In the genomic region with DNA sequence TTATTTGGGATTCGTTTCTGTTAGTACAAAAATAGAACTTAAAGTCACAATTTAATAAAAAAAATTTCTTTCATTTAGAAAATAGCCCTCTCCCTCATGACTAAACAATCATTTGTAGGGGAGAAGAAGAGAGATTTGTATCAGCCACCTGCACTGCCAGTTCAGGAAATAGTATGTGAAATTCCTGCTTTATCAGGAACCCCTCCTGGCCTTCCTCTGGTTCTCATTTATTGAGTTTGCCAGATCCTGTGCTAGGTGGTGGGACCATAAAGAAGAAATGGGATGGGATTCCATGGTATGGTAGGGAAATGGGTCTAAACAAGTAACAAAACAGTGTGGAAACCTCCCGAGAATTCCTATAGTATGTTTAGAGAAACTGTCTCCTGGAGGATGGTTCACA, we compare ENCODE assay signal across 16 cellular contexts. TPM values are rescaled to one million over a fixed set of nuclear protein-coding genes. Genes with fewer than 3 reads are reported as not detected.
A peak's percentile ranks its signal among the peaks of the same experiment; 100 is the strongest.
DNase-seq lines count a peak whose midpoint lies in the region; ATAC-seq and TF ChIP-seq lines count a peak whose summit lies in the region.
"Had no signal": no experiment of that assay in that cellular context is flagged by ENCODE, and none has a peak within 500 bp of the region (broad histone marks: within the 10 kb centered on the region; RNA-seq: fewer than 3 reads in every experiment).

No MANE protein-coding gene starts in this region.

- no peak overlapping the region for H2BK120ac ChIP-seq in mesendoderm (ENCODE audit: low read depth, low read length)

- no peak overlapping the region for H3K4me3 Mint-ChIP-seq in endothelial cell (ENCODE audit: unreplicated experiment)
- H3K4me3 Mint-ChIP-seq in neural progenitor cell, result no peak overlapping the region
- no peak overlapping the region for H3K4me3 Mint-ChIP-seq in stimulated activated memory B cell treated with anti-CD40 and anti-IgM and Interleukin-4, amounts not matched to agents 10 μg/mL and 1 μg/mL and 100 μg/mL, for 72 hours
- H3K4me3 Mint-ChIP-seq: B cell; CD4-positive, alpha-beta T cell had no signal

- CTCF ChIA-PET in Panc1 (lab: Charles Lee) (no interaction called here), A673 (lab: Charles Lee) (no interaction called here)

- DNase-seq in Panc1 (ENCODE audit: low read depth, low spot score) (no peak), endothelial cell (ENCODE audit: low spot score) (no peak), mesendoderm (peak; percentile 69), neural progenitor cell (ENCODE audit: low spot score) (no peak), A673 (ENCODE audit: low spot score) (no peak), hypothalamus (lab: John Stamatoyannopoulos, UW) (no peak)
- DNase-seq: C1 segment of cervical spinal cord; Calu3; CD4-positive, alpha-beta T cell; DMS79; GM23248; H7 had no signal

- H3K23ac ChIP-seq in mesendoderm (ENCODE audit: low read length), result no peak overlapping the region

- no peak overlapping the region for H2BK5ac ChIP-seq in mesendoderm (ENCODE audit: low read length)

- H3K9ac ChIP-seq in mesendoderm (ENCODE audit: low read length) (no peak overlapping the region), neural progenitor cell (no peak overlapping the region)
- H3K9ac ChIP-seq: GM23248 had no signal

- no TSS peak for BruUV-seq in Panc1 (replicated peaks; lab: Mats Ljungman, UMichigan)
- BruUV-seq in A673 (replicated peaks; lab: Mats Ljungman, UMichigan), result no TSS peak

- H2BK15ac ChIP-seq in mesendoderm (replicated peaks; ENCODE audit: low read depth), result no peak overlapping the region

- intact Hi-C loops in Panc1 (cut with micrococcal nuclease; ENCODE audit: unreplicated experiment) (no loop called here), A673 (cut with micrococcal nuclease; ENCODE audit: unreplicated experiment) (no loop called here)

- H3K56ac ChIP-seq in mesendoderm (ENCODE audit: low read length), result no peak overlapping the region

- no peak overlapping the region for H2AFZ ChIP-seq in neural progenitor cell (replicated peaks)
- H2AFZ ChIP-seq: GM23248 had no signal

- no peak overlapping the region for H3K18ac ChIP-seq in mesendoderm (ENCODE audit: low read length)

- POLR2A ChIA-PET in Panc1 (lab: Charles Lee) (no interaction called here), A673 (lab: Charles Lee; ENCODE audit: low non-redundant PET) (no interaction called here)

- H3K4ac ChIP-seq in mesendoderm (ENCODE audit: low read depth, low read length), result no peak overlapping the region

- H3K9me3 Mint-ChIP-seq in endothelial cell (ENCODE audit: unreplicated experiment), result no peaks in the 10 kb centered on the region
- H3K9me3 Mint-ChIP-seq in neural progenitor cell, result peaks cover 15% of the 10 kb centered on the region
- H3K9me3 Mint-ChIP-seq in stimulated activated memory B cell treated with anti-CD40 and anti-IgM and Interleukin-4, amounts not matched to agents 10 μg/mL and 1 μg/mL and 100 μg/mL, for 72 hours, result no peaks in the 10 kb centered on the region
- H3K9me3 Mint-ChIP-seq: CD4-positive, alpha-beta T cell had no signal

- H3K36me3 ChIP-seq in Panc1 (ENCODE audit: control insufficient read depth, insufficient read depth, low read length), result no peaks in the 10 kb centered on the region
- H3K36me3 ChIP-seq in mesendoderm (ENCODE audit: control insufficient read depth, insufficient read depth, low read length), result no peaks in the 10 kb centered on the region
- H3K36me3 ChIP-seq in neural progenitor cell, result no peaks in the 10 kb centered on the region
- no peaks in the 10 kb centered on the region for H3K36me3 ChIP-seq in A673 (ENCODE audit: insufficient read depth, low read length, poor library complexity, severe bottlenecking)

- H3K27me3 ChIP-seq in Panc1 (ENCODE audit: control insufficient read depth, insufficient read depth, low read length), result no peaks in the 10 kb centered on the region
- no peaks in the 10 kb centered on the region for H3K27me3 ChIP-seq in mesendoderm (ENCODE audit: insufficient read depth, low read length, poor library complexity)
- H3K27me3 ChIP-seq in neural progenitor cell, result no peaks in the 10 kb centered on the region
- no peaks in the 10 kb centered on the region for H3K27me3 ChIP-seq in A673 (replicated peaks; ENCODE audit: insufficient read depth, low read depth, low read length, poor library complexity)

- H3K27ac ChIP-seq in Panc1 (ENCODE audit: low read length) (peak overlapping the region; percentile 21; the same call in 1 of the 2 replicates), mesendoderm (ENCODE audit: low read depth, low read length) (no peak overlapping the region), neural progenitor cell (peak overlapping the region; percentile 53), A673 (ENCODE audit: low read depth, low read length, poor library complexity, severe bottlenecking) (no peak overlapping the region)
- H3K27ac ChIP-seq: GM23248 had no signal

- H3K4me1 Mint-ChIP-seq in endothelial cell (ENCODE audit: unreplicated experiment) (peaks cover 29% of the 10 kb centered on the region), neural progenitor cell (peaks cover 20% of the 10 kb centered on the region)
- no peaks in the 10 kb centered on the region for H3K4me1 Mint-ChIP-seq in stimulated activated memory B cell treated with anti-CD40 and anti-IgM and Interleukin-4, amounts not matched to agents 10 μg/mL and 1 μg/mL and 100 μg/mL, for 72 hours
- H3K4me1 Mint-ChIP-seq: B cell had no signal

- H3F3A ChIP-seq in neural progenitor cell (ENCODE audit: low read depth), result peaks cover 17% of the 10 kb centered on the region

- no peaks in the 10 kb centered on the region for H3K36me3 Mint-ChIP-seq in endothelial cell (ENCODE audit: low read depth, unreplicated experiment)
- H3K36me3 Mint-ChIP-seq in neural progenitor cell, result peaks cover 24% of the 10 kb centered on the region
- no peaks in the 10 kb centered on the region for H3K36me3 Mint-ChIP-seq in stimulated activated memory B cell treated with anti-CD40 and anti-IgM and Interleukin-4, amounts not matched to agents 10 μg/mL and 1 μg/mL and 100 μg/mL, for 72 hours

- H4K20me1 ChIP-seq in neural progenitor cell (ENCODE audit: low read depth), result peaks cover 53% of the 10 kb centered on the region

- WGBS in mesendoderm (ENCODE audit: extremely low coverage, insufficient coverage, low lambda C conversion rate), result no CpG with 5 or more reads among the region's 2 CpGs

- ATAC-seq in Panc1 (no peak), HG02763 (IDR thresholded peaks at IDR 0.05; ENCODE audit: unreplicated experiment) (no peak)
- ATAC-seq in stimulated activated memory B cell treated with anti-CD40 and anti-IgM and Interleukin-4, amounts not matched to agents 10 μg/mL and 1 μg/mL and 100 μg/mL, for 72 hours, result no peak
- ATAC-seq: GM12878 had no signal

- H3K27me3 Mint-ChIP-seq in endothelial cell (ENCODE audit: unreplicated experiment) (peaks cover 5% of the 10 kb centered on the region), neural progenitor cell (ENCODE audit: insufficient read depth, low read depth) (peaks cover 2% of the 10 kb centered on the region)
- peaks cover 9% of the 10 kb centered on the region for H3K27me3 Mint-ChIP-seq in stimulated activated memory B cell treated with anti-CD40 and anti-IgM and Interleukin-4, amounts not matched to agents 10 μg/mL and 1 μg/mL and 100 μg/mL, for 72 hours
- H3K27me3 Mint-ChIP-seq: B cell; CD4-positive, alpha-beta T cell had no signal

- H3K27ac Mint-ChIP-seq in endothelial cell (ENCODE audit: unreplicated experiment) (peak overlapping the region; percentile 87), neural progenitor cell (no peak overlapping the region)
- no peak overlapping the region for H3K27ac Mint-ChIP-seq in stimulated activated memory B cell treated with anti-CD40 and anti-IgM and Interleukin-4, amounts not matched to agents 10 μg/mL and 1 μg/mL and 100 μg/mL, for 72 hours
- H3K27ac Mint-ChIP-seq: B cell; CD4-positive, alpha-beta T cell had no signal

- in situ Hi-C loops in Panc1 (cut with HindIII; ENCODE audit: low pct_unique_long_range_greater_than_20kb, low sequenced_read_pairs), result no loop called here

- no peak overlapping the region for H3K4me2 ChIP-seq in mesendoderm (ENCODE audit: low read length)
- peak overlapping the region; percentile 37 for H3K4me2 ChIP-seq in neural progenitor cell

- H4K8ac ChIP-seq in mesendoderm (ENCODE audit: low read depth, low read length), result no peak overlapping the region

- H3K4me3 ChIP-seq in Panc1 (ENCODE audit: low read depth in 2 of 2, low read length in 2 of 2) (no peak overlapping the region), mesendoderm (ENCODE audit: low read length) (no peak overlapping the region), neural progenitor cell (no peak overlapping the region), A673 (ENCODE audit: low read depth, low read length, poor library complexity, severe bottlenecking) (no peak overlapping the region)
- H3K4me3 ChIP-seq: GM12878, GM23248 had no signal

- H4K5ac ChIP-seq in mesendoderm (ENCODE audit: low read length), result no peak overlapping the region

- H2AK5ac ChIP-seq in mesendoderm (ENCODE audit: low read length), result no peak overlapping the region

- H3K4me1 ChIP-seq in Panc1 (ENCODE audit: control insufficient read depth, insufficient read depth, low read length) (peaks cover 29% of the 10 kb centered on the region), mesendoderm (ENCODE audit: control insufficient read depth, low read depth, low read length) (peaks cover 9% of the 10 kb centered on the region), neural progenitor cell (peaks cover 45% of the 10 kb centered on the region), A673 (ENCODE audit: insufficient read depth, low read length, poor library complexity, severe bottlenecking) (no peaks in the 10 kb centered on the region)

- peaks cover 26% of the 10 kb centered on the region for H3K79me1 ChIP-seq in mesendoderm (ENCODE audit: low read length)

- peaks cover 46% of the 10 kb centered on the region for H3K79me2 ChIP-seq in mesendoderm (ENCODE audit: control insufficient read depth, insufficient read depth, low read length)
- H3K79me2 ChIP-seq in neural progenitor cell (ENCODE audit: low read depth), result peaks cover 100% of the 10 kb centered on the region

- no peak for TF ChIP-seq CTCF in Panc1 (IDR thresholded peaks at IDR 0.05)
- no peak for TF ChIP-seq CTCF in endothelial cell (IDR thresholded peaks at IDR 0.05; ENCODE audit: unreplicated experiment)
- TF ChIP-seq CTCF in neural progenitor cell (IDR thresholded peaks at IDR 0.05), result no peak
- TF ChIP-seq CTCF in A673 (conservative IDR thresholded peaks at IDR 0.05; ENCODE audit: low read depth, low read length), result no peak

- H3K9me3 ChIP-seq in Panc1 (ENCODE audit: control insufficient read depth, insufficient read depth, low read depth, low read length), result no peaks in the 10 kb centered on the region
- H3K9me3 ChIP-seq in neural progenitor cell (ENCODE audit: low read depth), result no peaks in the 10 kb centered on the region
- H3K9me3 ChIP-seq in A673 (ENCODE audit: low read depth, low read length, poor library complexity, severe bottlenecking), result no peaks in the 10 kb centered on the region

RNA-seq across cellular contexts. Expression of a gene that starts 30.0 kb away (rescaled TPM):
- total RNA-seq in Panc1 (2021; ENCODE audit: unreplicated experiment) (103 TPM), endothelial cell (ENCODE audit: unreplicated experiment) (87.2 TPM), neural progenitor cell (ENCODE audit: low replicate concordance) (53.9 and 77.0 TPM in 2 replicates), A673 (2021) (19.8 and 23.1 TPM in 2 replicates)
- polyA plus RNA-seq in Panc1 (2012; ENCODE audit: insufficient read length), result 32.3 TPM
- polyA plus RNA-seq in mesendoderm (2013, experiment 1 of 2), result 15.3 TPM
- polyA plus RNA-seq in mesendoderm (2013, experiment 2 of 2), result 14.8 TPM

Comparison
In these comparisons a context has a peak if more than half of its experiments do, and no peak if none do; other contexts are left out.
1. H3K27ac ChIP-seq: peak in Panc1 (single experiment) and neural progenitor cell (single experiment); none in mesendoderm (single experiment) and A673 (single experiment).